21 cellular contexts compared by ENCODE assay signal in the genomic region with DNA sequence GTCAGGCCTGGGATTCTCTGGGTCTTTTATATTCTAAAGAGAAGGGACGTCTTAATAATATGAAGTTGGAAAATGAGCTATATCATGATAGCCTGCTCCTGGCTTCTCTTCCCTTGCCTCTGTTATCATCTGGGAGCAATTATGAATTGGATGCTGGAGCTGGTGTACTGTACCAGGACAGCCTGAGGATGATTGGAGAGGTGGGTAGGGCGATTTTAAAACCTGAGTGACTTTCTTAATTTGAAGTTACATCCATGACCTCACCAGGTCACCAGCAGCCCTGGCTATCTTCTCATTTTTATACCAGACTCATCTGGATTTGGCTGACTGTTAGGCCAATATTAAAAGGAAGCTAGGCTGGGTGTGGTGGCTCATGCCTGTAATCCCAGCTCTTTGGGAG.
DNase-seq lines count a peak whose midpoint lies in the region; ATAC-seq and TF ChIP-seq lines count a peak whose summit lies in the region.
"Had no signal": no experiment of that assay in that cellular context is flagged by ENCODE, and none has a peak within 500 bp of the region (broad histone marks: within the 10 kb centered on the region; RNA-seq: fewer than 3 reads in every experiment).

No MANE protein-coding gene starts in this region.

- DNase-seq in AG04450 (ENCODE audit: low read depth, low spot score) (no peak), HFF-Myc (ENCODE audit: extremely low read depth, low read depth) (peak; percentile 70), SJSA1 (ENCODE audit: low read depth in 1 of 2, low spot score in 2 of 2) (no peak), foreskin keratinocyte (no peak), transverse colon (no peak), iPS-NIHi11 (ENCODE audit: low spot score) (no peak), NCI-H510A treated with DMSO at 0.1 percent for 48 hours (lab: John Stamatoyannopoulos, UW) (no peak)
- DNase-seq: activated CD4-positive, alpha-beta T cell treated with anti-CD3 and anti-CD28 coated beads, Interleukin-2, amount 50 U/mL, for 1 hour; activated T-cell treated with anti-CD3 and anti-CD28 coated beads, Interleukin-2, amount 50 U/mL, for 72 hours; CD4-positive, alpha-beta memory T cell; DND-41; effector CD4-positive, alpha-beta T cell; left ventricle myocardium inferior; NCI-H1417; NK-92 treated with Interleukin-12 subunit alpha and Interleukin-12 subunit beta, amount 100 ng/mL, for 24 hours; posterior cingulate gyrus; stimulated activated naive B cell treated with anti-CD40 and anti-IgM and Interleukin-4, amounts not matched to agents 10 μg/mL and 1 μg/mL and 100 μg/mL, for 72 hours; upper lobe of left lung had no signal

- H3K9me3 ChIP-seq in AG04450 (ENCODE audit: control insufficient read depth, insufficient read depth, low read length), result peaks cover 4% of the 10 kb centered on the region; the same call in 1 of the 2 replicates
- no peaks in the 10 kb centered on the region for H3K9me3 ChIP-seq in SJSA1 (replicated peaks)
- H3K9me3 ChIP-seq in transverse colon, result no peaks in the 10 kb centered on the region
- H3K9me3 ChIP-seq: A549, left ventricle myocardium inferior, upper lobe of left lung had no signal

- H3K36me3 ChIP-seq in SJSA1 (no peaks in the 10 kb centered on the region), transverse colon (no peaks in the 10 kb centered on the region)
- H3K36me3 ChIP-seq: left ventricle myocardium inferior, upper lobe of left lung had no signal

- POLR2A ChIA-PET in AG04450 (lab: Yijun Ruan, JAX), result interaction anchor here (0.7 to 1.2 kb wide), 3 partner anchors 11 to 252 kb away, joined by 3 read pairs; no protein-coding TSS in a partner anchor

- no peak for TF ChIP-seq POLR2A in transverse colon (IDR thresholded peaks at IDR 0.05)

- H3K4me3 ChIP-seq in AG04450 (ENCODE audit: low read depth, low read length) (no peak overlapping the region), HFF-Myc (replicated peaks; ENCODE audit: low read depth, low read length) (no peak overlapping the region), SJSA1 (no peak overlapping the region), transverse colon (no peak overlapping the region)
- H3K4me3 ChIP-seq: A549, K562, left ventricle myocardium inferior, upper lobe of left lung had no signal

- CTCF ChIA-PET in AG04450 (lab: Charles Lee), result interaction anchor here (0.6 to 2.8 kb wide), 2 partner anchors 17 to 193 kb away, joined by 4 to 15 read pairs; no protein-coding TSS in a partner anchor

- ATAC-seq in foreskin keratinocyte (no peak), HG03378 (IDR thresholded peaks at IDR 0.05; ENCODE audit: unreplicated experiment) (no peak)
- ATAC-seq: A549, K562 had no signal

- WGBS in transverse colon (ENCODE audit: low coverage in 1 of 2), 2 donors, result 84 to 90% methylated on average over 2 of the region's 2 CpGs

- TF ChIP-seq CTCF in AG04450 (IDR thresholded peaks at IDR 0.05; ENCODE audit: low read depth, low read length) (no peak), HFF-Myc (IDR thresholded peaks at IDR 0.05; ENCODE audit: low read depth, low read length, missing control alignments) (no peak), foreskin keratinocyte (conservative IDR thresholded peaks at IDR 0.05) (no peak), transverse colon (IDR thresholded peaks at IDR 0.05) (no peak)

- in situ Hi-C loops in transverse colon (cut with MboI; ENCODE audit: low pct_ligation_motif_present in 1 of 4, low pct_unique_long_range_greater_than_20kb in 1 of 4, low sequenced_read_pairs in 3 of 4), result no loop called here

- H3K27ac ChIP-seq in AG04450 (ENCODE audit: low read depth, low read length) (peak overlapping the region; percentile 76), SJSA1 (peak overlapping the region; percentile 90), foreskin keratinocyte (peak overlapping the region; percentile 21), transverse colon (no peak overlapping the region)
- H3K27ac ChIP-seq: A549, left ventricle myocardium inferior, upper lobe of left lung had no signal

- intact Hi-C loops in transverse colon (cut with DNase I; ENCODE audit: low total_unique reads), result no loop called here

- TF ChIP-seq EP300 in transverse colon (IDR thresholded peaks at IDR 0.05; ENCODE audit: low read depth), result no peak

- H3K27me3 ChIP-seq in AG04450 (ENCODE audit: control insufficient read depth, insufficient read depth, low read length), result no peaks in the 10 kb centered on the region
- H3K27me3 ChIP-seq in SJSA1 (replicated peaks), result no peaks in the 10 kb centered on the region
- H3K27me3 ChIP-seq in foreskin keratinocyte, result no peaks in the 10 kb centered on the region
- no peaks in the 10 kb centered on the region for H3K27me3 ChIP-seq in transverse colon
- H3K27me3 ChIP-seq: upper lobe of left lung had no signal

- H3K4me1 ChIP-seq in SJSA1 (replicated peaks), result peaks cover 67% of the 10 kb centered on the region
- H3K4me1 ChIP-seq in foreskin keratinocyte, result peaks cover 21% of the 10 kb centered on the region
- H3K4me1 ChIP-seq in transverse colon, result peaks cover 0 to 9% (median 0%) of the 10 kb centered on the region in 4 donors
- H3K4me1 ChIP-seq: left ventricle myocardium inferior, upper lobe of left lung had no signal

Comparison
In these comparisons a context has a peak if more than half of its experiments do, and no peak if none do; other contexts are left out.
1. H3K27ac ChIP-seq: peak in AG04450 (single experiment), SJSA1 (single experiment) and foreskin keratinocyte (single experiment); none in transverse colon (0 of 4).